ENCODE assay signal across 15 cellular contexts in genomic region chr2:8547284-8548064, GRCh38.
DNase-seq lines count a peak whose midpoint lies in the region; ATAC-seq and TF ChIP-seq lines count a peak whose summit lies in the region.
"Had no signal": no experiment of that assay in that cellular context is flagged by ENCODE, and none has a peak within 500 bp of the region (broad histone marks: within the 10 kb centered on the region; RNA-seq: fewer than 3 reads in every experiment).

No MANE protein-coding gene starts in this region.

- no peaks in the 10 kb centered on the region for H3K79me2 ChIP-seq in SK-N-SH (ENCODE audit: insufficient read depth)

- CTCF ChIA-PET in Caco-2 (lab: Charles Lee) (no interaction called here), SK-N-SH (lab: Yijun Ruan, JAX) (interaction anchor here (0.8 to 1.1 kb wide), 2 partner anchors 11 to 1120 kb away, joined by 3 to 4 read pairs; no protein-coding TSS in a partner anchor)

- TF ChIP-seq CTCF in Caco-2 (IDR thresholded peaks at IDR 0.05; ENCODE audit: insufficient read depth in 1 of 2, low read depth in 1 of 2, low read length in 1 of 2, severe bottlenecking in 1 of 2, unreplicated experiment in 1 of 2) (no peak), neural crest cell (conservative IDR thresholded peaks at IDR 0.05) (no peak), SK-N-SH (IDR thresholded peaks at IDR 0.05) (no peak)

- BruUV-seq in Caco-2 (replicated peaks; lab: Mats Ljungman, UMichigan): no TSS peak

- H3K4me1 Mint-ChIP-seq in Caco-2 (ENCODE audit: low read depth, unreplicated experiment) (peaks cover 7% of the 10 kb centered on the region), neural crest cell (peaks cover 21% of the 10 kb centered on the region)
- H3K4me1 Mint-ChIP-seq in activated naive CD8-positive, alpha-beta T cell treated with anti-CD3 and anti-CD28 coated beads, Interleukin-2, amount 50 U/mL, for 24 hours: peaks cover 71% of the 10 kb centered on the region

- H4K20me1 ChIP-seq in BLaER1 (no peaks in the 10 kb centered on the region), SK-N-SH (ENCODE audit: insufficient read depth) (no peaks in the 10 kb centered on the region)

- H3K4me3 ChIP-seq in BLaER1: no peak overlapping the region
- no peak overlapping the region for H3K4me3 ChIP-seq in Caco-2 (ENCODE audit: low read depth, low read length)
- H3K4me3 ChIP-seq in SK-N-SH (ENCODE audit: low read depth in 2 of 2, low read length in 1 of 2): no peak overlapping the region
- H3K4me3 ChIP-seq in right cardiac atrium (ENCODE audit: low read length): no peak overlapping the region
- H3K4me3 ChIP-seq: right atrium auricular region, vagina had no signal

- H3K4me2 ChIP-seq in BLaER1: peak overlapping the region; percentile 93
- H3K4me2 ChIP-seq in SK-N-SH: no peak overlapping the region

- H3K27me3 Mint-ChIP-seq in Caco-2 (ENCODE audit: insufficient read depth, unreplicated experiment): no peaks in the 10 kb centered on the region
- H3K27me3 Mint-ChIP-seq in activated naive CD8-positive, alpha-beta T cell treated with anti-CD3 and anti-CD28 coated beads, Interleukin-2, amount 50 U/mL, for 24 hours: peaks cover 2% of the 10 kb centered on the region
- H3K27me3 Mint-ChIP-seq in neural crest cell (ENCODE audit: low read depth): no peaks in the 10 kb centered on the region

- no peak overlapping the region for H2AFZ ChIP-seq in SK-N-SH (ENCODE audit: low read depth)

- no peaks in the 10 kb centered on the region for H3K9me2 ChIP-seq in SK-N-SH

- no peak for ATAC-seq in activated naive CD8-positive, alpha-beta T cell treated with anti-CD3 and anti-CD28 coated beads, Interleukin-2, amount 50 U/mL, for 24 hours
- ATAC-seq in HG03565 (IDR thresholded peaks at IDR 0.05; ENCODE audit: unreplicated experiment) (no peak), right cardiac atrium (no peak)
- ATAC-seq: naive thymus-derived CD8-positive, alpha-beta T cell had no signal

- peak in 1 of 2 experiments; percentile 26 for DNase-seq in Caco-2
- no peak for DNase-seq in activated naive CD8-positive, alpha-beta T cell treated with anti-CD3 and anti-CD28 coated beads, Interleukin-2, amount 50 U/mL, for 24 hours
- no peak for DNase-seq in neural crest cell (ENCODE audit: low read depth, low spot score)
- DNase-seq in SK-N-SH: no peak
- no peak for DNase-seq in NK-92 treated with Interleukin-12 subunit alpha and Interleukin-12 subunit beta, amount 100 ng/mL, for 24 hours (lab: John Stamatoyannopoulos, UW)
- DNase-seq in right cardiac atrium: no peak
- DNase-seq: activated CD4-positive, CD25-positive, alpha-beta regulatory T cell treated with anti-CD3 and anti-CD28 coated beads, Interleukin-2, amount 50 U/mL, for 72 hours; effector memory CD4-positive, alpha-beta T cell; NCI-H2029 treated with DMSO at 0.1 percent for 48 hours; stimulated activated CD4-positive, alpha-beta T cell treated with anti-CD3 and anti-CD28 coated beads, Interleukin-4, amount 100 ng/mL, for 1 hour had no signal

- WGBS in SK-N-SH (ENCODE audit: low lambda C conversion rate): 93% methylated on average over 20 of the region's 20 CpGs
- 98% methylated on average over 20 of the region's 20 CpGs for WGBS in right cardiac atrium

- H3K4me3 Mint-ChIP-seq in Caco-2 (ENCODE audit: unreplicated experiment): no peak overlapping the region
- H3K4me3 Mint-ChIP-seq in activated naive CD8-positive, alpha-beta T cell treated with anti-CD3 and anti-CD28 coated beads, Interleukin-2, amount 50 U/mL, for 24 hours: no peak overlapping the region
- H3K4me3 Mint-ChIP-seq in neural crest cell: no peak overlapping the region

- no peak for TF ChIP-seq RAD21 in SK-N-SH (IDR thresholded peaks at IDR 0.05; ENCODE audit: low read length)

- POLR2A ChIA-PET in Caco-2 (lab: Charles Lee): no interaction called here
- POLR2A ChIA-PET in SK-N-SH (lab: Yijun Ruan, JAX): no interaction called here

- H3K9me3 ChIP-seq in BLaER1: no peaks in the 10 kb centered on the region
- no peaks in the 10 kb centered on the region for H3K9me3 ChIP-seq in Caco-2
- no peaks in the 10 kb centered on the region for H3K9me3 ChIP-seq in SK-N-SH
- no peaks in the 10 kb centered on the region for H3K9me3 ChIP-seq in right cardiac atrium (ENCODE audit: control insufficient read depth, low read length)
- H3K9me3 ChIP-seq: right atrium auricular region, vagina had no signal

- H3K9me3 Mint-ChIP-seq in Caco-2 (ENCODE audit: unreplicated experiment): no peaks in the 10 kb centered on the region
- no peaks in the 10 kb centered on the region for H3K9me3 Mint-ChIP-seq in activated naive CD8-positive, alpha-beta T cell treated with anti-CD3 and anti-CD28 coated beads, Interleukin-2, amount 50 U/mL, for 24 hours
- no peaks in the 10 kb centered on the region for H3K9me3 Mint-ChIP-seq in neural crest cell
- H3K9me3 Mint-ChIP-seq: naive thymus-derived CD8-positive, alpha-beta T cell had no signal

- H3K36me3 Mint-ChIP-seq in Caco-2 (ENCODE audit: insufficient read depth, unreplicated experiment) (no peaks in the 10 kb centered on the region), neural crest cell (ENCODE audit: low read depth) (no peaks in the 10 kb centered on the region)
- no peaks in the 10 kb centered on the region for H3K36me3 Mint-ChIP-seq in activated naive CD8-positive, alpha-beta T cell treated with anti-CD3 and anti-CD28 coated beads, Interleukin-2, amount 50 U/mL, for 24 hours (ENCODE audit: low read depth)
- H3K36me3 Mint-ChIP-seq: naive thymus-derived CD8-positive, alpha-beta T cell had no signal

- no peaks in the 10 kb centered on the region for H3K36me3 ChIP-seq in BLaER1
- H3K36me3 ChIP-seq in Caco-2 (ENCODE audit: control insufficient read depth, insufficient read depth, low read length): no peaks in the 10 kb centered on the region
- H3K36me3 ChIP-seq in SK-N-SH (replicated peaks in 1 of 2; ENCODE audit: control insufficient read depth in 1 of 2, insufficient read depth in 2 of 2, low read length in 1 of 2): no peaks in the 10 kb centered on the region
- H3K36me3 ChIP-seq: right atrium auricular region, vagina had no signal

- H3K9ac ChIP-seq in BLaER1: 0 out of 2 replicates have a peak overlapping the region, but pooled peaks have one; percentile 7
- no peak overlapping the region for H3K9ac ChIP-seq in SK-N-SH

- H3K27ac Mint-ChIP-seq in Caco-2 (ENCODE audit: unreplicated experiment) (peak overlapping the region; percentile 42), neural crest cell (ENCODE audit: unreplicated experiment) (peak overlapping the region; percentile 29)
- H3K27ac Mint-ChIP-seq in activated naive CD8-positive, alpha-beta T cell treated with anti-CD3 and anti-CD28 coated beads, Interleukin-2, amount 50 U/mL, for 24 hours: peak overlapping the region; percentile 57

- intact Hi-C loops in Caco-2 (cut with micrococcal nuclease; ENCODE audit: unreplicated experiment): no loop called here
- intact Hi-C loops in right cardiac atrium (cut with DNase I): no loop called here

- no peak for TF ChIP-seq EP300 in SK-N-SH (IDR thresholded peaks at IDR 0.05; ENCODE audit: borderline replicate concordance in 1 of 2, low read depth in 1 of 2, low read length in 1 of 2)

- peak overlapping the region; percentile 95 for H3K27ac ChIP-seq in BLaER1
- no peak overlapping the region for H3K27ac ChIP-seq in SK-N-SH (ENCODE audit: low read depth in 2 of 2, low read length in 1 of 2)
- no peak overlapping the region for H3K27ac ChIP-seq in right cardiac atrium (ENCODE audit: low read length)
- H3K27ac ChIP-seq: right atrium auricular region, vagina had no signal

- H3K27me3 ChIP-seq in BLaER1 (no peaks in the 10 kb centered on the region), Caco-2 (replicated peaks; ENCODE audit: control insufficient read depth, insufficient read depth, low read length) (no peaks in the 10 kb centered on the region), SK-N-SH (ENCODE audit: insufficient read depth) (no peaks in the 10 kb centered on the region), right cardiac atrium (ENCODE audit: control insufficient read depth, insufficient read depth) (no peaks in the 10 kb centered on the region)
- H3K27me3 ChIP-seq: right atrium auricular region, vagina had no signal

- H3F3A ChIP-seq in SK-N-SH (replicated peaks; ENCODE audit: insufficient read depth): peaks cover 3% of the 10 kb centered on the region

- H3K4me1 ChIP-seq in BLaER1 (peaks cover 83% of the 10 kb centered on the region), Caco-2 (no peaks in the 10 kb centered on the region), SK-N-SH (ENCODE audit: control insufficient read depth in 1 of 2, insufficient read depth in 2 of 2, low read depth in 1 of 2, low read length in 1 of 2) (peaks cover 17 to 35% of the 10 kb centered on the region in 2 experiments; a peak in 3 of 4 replicates), right cardiac atrium (ENCODE audit: control insufficient read depth, insufficient read depth, low read length) (peaks cover 4% of the 10 kb centered on the region)

TF ChIP-seq in SK-N-SH, 30 proteins besides CTCF, POLR2A, EP300 and RAD21 (continues in another document):
- TF ChIP-seq RXRA (IDR thresholded peaks at IDR 0.05; ENCODE audit: borderline replicate concordance, low read depth): no peak
- no peak for TF ChIP-seq FOXM1 (IDR thresholded peaks at IDR 0.05; ENCODE audit: low read depth)
- TF ChIP-seq MAX (IDR thresholded peaks at IDR 0.05; ENCODE audit: low read depth): no peak
- no peak for TF ChIP-seq MXI1 (IDR thresholded peaks at IDR 0.05; ENCODE audit: low read depth, low read length)
- TF ChIP-seq POLR2AphosphoS5 (IDR thresholded peaks at IDR 0.05; ENCODE audit: low read depth, low read length): no peak
- no peak for TF ChIP-seq IRF3 (IDR thresholded peaks at IDR 0.05; ENCODE audit: low read depth, low read length)
- no peak for TF ChIP-seq GABPA (IDR thresholded peaks at IDR 0.05; ENCODE audit: low read depth)
- no peak for TF ChIP-seq NRF1 (IDR thresholded peaks at IDR 0.05; ENCODE audit: low read depth, low read length)
- TF ChIP-seq ELF1 (IDR thresholded peaks at IDR 0.05): no peak
